9 cellular contexts compared by ENCODE assay signal in the genomic region with DNA sequence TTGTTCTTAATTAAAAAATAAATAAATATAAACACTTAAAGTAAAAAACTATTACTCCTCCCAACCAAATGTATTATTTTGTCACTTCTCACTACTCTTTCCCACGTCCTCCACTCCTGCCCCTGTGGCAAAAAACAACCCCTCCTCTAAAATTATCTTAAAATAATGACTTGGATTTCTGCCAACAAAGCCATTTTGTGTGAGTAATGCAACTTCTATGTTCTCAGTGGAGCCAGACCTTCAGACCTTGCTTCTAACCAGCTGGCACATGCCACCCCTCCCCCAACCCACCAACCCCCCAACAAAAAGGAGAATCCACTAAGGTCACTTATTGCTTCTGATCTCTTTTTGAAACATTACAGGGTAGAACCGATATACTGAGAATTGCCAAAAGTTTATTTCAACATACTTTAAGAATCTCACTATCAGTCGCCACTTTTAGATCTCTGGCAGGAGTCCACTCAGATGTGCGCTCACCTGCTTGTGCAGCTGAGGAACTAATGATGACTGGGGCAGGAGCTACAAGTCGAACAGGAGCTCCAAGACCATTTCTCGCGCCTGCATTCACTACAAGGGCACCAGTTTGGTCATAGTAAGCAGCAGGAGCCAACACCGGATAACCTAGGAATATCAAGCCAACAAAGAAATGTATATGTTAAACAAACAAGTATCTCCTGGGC. TPM values are rescaled to one million over a fixed set of nuclear protein-coding genes. Genes with fewer than 3 reads are reported as not detected.
DNase-seq lines count a peak whose midpoint lies in the region; ATAC-seq and TF ChIP-seq lines count a peak whose summit lies in the region.
"Had no signal": no experiment of that assay in that cellular context is flagged by ENCODE, and none has a peak within 500 bp of the region (broad histone marks: within the 10 kb centered on the region; RNA-seq: fewer than 3 reads in every experiment).

No MANE protein-coding gene starts in this region.

- TF ChIP-seq CTCF in cardiac fibroblast (IDR thresholded peaks at IDR 0.05; ENCODE audit: low read depth, low read length), result no peak
- no peak for TF ChIP-seq CTCF in nephron progenitor cell (IDR thresholded peaks at IDR 0.05)

- peaks cover 96% of the 10 kb centered on the region for H3K36me3 Mint-ChIP-seq in nephron progenitor cell (ENCODE audit: low read depth)
- H3K36me3 Mint-ChIP-seq in natural killer cell treated with Interleukin-12 subunit alpha and Interleukin-12 subunit beta and Interleukin-15 and Interleukin-18, amount 100 ng/mL, for 72 hours, result peaks cover 29% of the 10 kb centered on the region

- H3K4me3 ChIP-seq in cardiac fibroblast (replicated peaks in 1 of 2; ENCODE audit: low read depth in 2 of 2, low read length in 2 of 2), result no peak overlapping the region
- H3K4me3 ChIP-seq: GM12878 had no signal

- peaks cover 5% of the 10 kb centered on the region for H3K4me1 Mint-ChIP-seq in nephron progenitor cell
- peaks cover 17 to 21% of the 10 kb centered on the region in 2 donors for H3K4me1 Mint-ChIP-seq in natural killer cell treated with Interleukin-12 subunit alpha and Interleukin-12 subunit beta and Interleukin-15 and Interleukin-18, amount 100 ng/mL, for 72 hours (ENCODE audit: low read depth in 2 of 2)

- ATAC-seq in HG02763 (IDR thresholded peaks at IDR 0.05; ENCODE audit: unreplicated experiment), result no peak
- ATAC-seq in natural killer cell treated with Interleukin-12 subunit alpha and Interleukin-12 subunit beta and Interleukin-15 and Interleukin-18, amount 100 ng/mL, for 72 hours, result no peak
- ATAC-seq: GM12878 had no signal

- no peaks in the 10 kb centered on the region for H3K9me3 Mint-ChIP-seq in nephron progenitor cell
- no peaks in the 10 kb centered on the region for H3K9me3 Mint-ChIP-seq in natural killer cell treated with Interleukin-12 subunit alpha and Interleukin-12 subunit beta and Interleukin-15 and Interleukin-18, amount 100 ng/mL, for 72 hours

- no peaks in the 10 kb centered on the region for H3K27me3 Mint-ChIP-seq in nephron progenitor cell (ENCODE audit: low read depth, poor library complexity)
- no peaks in the 10 kb centered on the region for H3K27me3 Mint-ChIP-seq in natural killer cell treated with Interleukin-12 subunit alpha and Interleukin-12 subunit beta and Interleukin-15 and Interleukin-18, amount 100 ng/mL, for 72 hours

- H3K27ac Mint-ChIP-seq in nephron progenitor cell, result peak overlapping the region; percentile 92
- peak overlapping the region in 1 of 2 donors; percentile 51 for H3K27ac Mint-ChIP-seq in natural killer cell treated with Interleukin-12 subunit alpha and Interleukin-12 subunit beta and Interleukin-15 and Interleukin-18, amount 100 ng/mL, for 72 hours

- DNase-seq in Daoy (ENCODE audit: low read depth), result peak; percentile 60
- peak; percentile 84 to 93 for DNase-seq in NCI-H2081 (lab: John Stamatoyannopoulos, UW)
- peak; percentile 85 to 86 for DNase-seq in cardiac fibroblast (ENCODE audit: low read depth in 2 of 2)
- DNase-seq in nephron progenitor cell, result no peak
- no peak for DNase-seq in natural killer cell treated with Interleukin-12 subunit alpha and Interleukin-12 subunit beta and Interleukin-15 and Interleukin-18, amount 100 ng/mL, for 72 hours (ENCODE audit: low spot score)
- DNase-seq in HuH-7 (ENCODE audit: low spot score), result no peak
- no peak for DNase-seq in pons (ENCODE audit: low spot score)

- no peak overlapping the region for H3K4me3 Mint-ChIP-seq in nephron progenitor cell
- H3K4me3 Mint-ChIP-seq in natural killer cell treated with Interleukin-12 subunit alpha and Interleukin-12 subunit beta and Interleukin-15 and Interleukin-18, amount 100 ng/mL, for 72 hours, result no peak overlapping the region

RNA-seq across cellular contexts. Expression of gene SDC3, which starts 58.3 kb away (rescaled TPM):
- 32.3 and 53.2 TPM in 2 replicates for total RNA-seq in Daoy (2014; rRNA removed; shearing (Covaris generic))
- under 1 TPM in 1 of 2 donors, not detected in 1; 0.11 TPM for total RNA-seq in natural killer cell treated with Interleukin-12 subunit alpha and Interleukin-12 subunit beta and Interleukin-15 and Interleukin-18, amount 100 ng/mL, for 72 hours

Comparison
In these comparisons a context has a peak if more than half of its experiments do, and no peak if none do; other contexts are left out.
1. DNase-seq: peak in Daoy (single experiment), NCI-H2081 (2 of 2) and cardiac fibroblast (2 of 2); none in nephron progenitor cell (single experiment), natural killer cell treated with Interleukin-12 subunit alpha and Interleukin-12 subunit beta and Interleukin-15 and Interleukin-18, amount 100 ng/mL, for 72 hours (single experiment), HuH-7 (single experiment) and pons (single experiment).
2. RNA of gene SDC3, which starts 58.3 kb away (total RNA-seq): 32.3 to 53.2 TPM in Daoy; 0.11 TPM in natural killer cell treated with Interleukin-12 subunit alpha and Interleukin-12 subunit beta and Interleukin-15 and Interleukin-18, amount 100 ng/mL, for 72 hours; every median in the first group is over 10 times any median in the second.